22 cellular contexts compared by ENCODE assay signal in genomic region chr7:116515584-116515983, GRCh38. TPM values are rescaled to one million over a fixed set of nuclear protein-coding genes. Genes with fewer than 3 reads are reported as not detected.
"Had no signal": no experiment of that assay in that cellular context is flagged by ENCODE, and none has a peak within 500 bp of the region (broad histone marks: within the 10 kb centered on the region; RNA-seq: fewer than 3 reads in every experiment).

No MANE protein-coding gene starts in this region.

- ATAC-seq: activated CD4-positive, CD25-positive, alpha-beta regulatory T cell treated with anti-CD3 and anti-CD28 coated beads, Interleukin-2, amount 50 U/mL, for 24 hours; activated CD8-positive, alpha-beta T cell treated with anti-CD3 and anti-CD28 coated beads, Interleukin-2, amount 10 ng/mL, durations not matched to agents 7 days and 5 days; PC-3 had no signal

- H3K4me2 ChIP-seq: KMS-11 had no signal

- H3K4me3 ChIP-seq: ascending aorta, MG63 had no signal

- H3K9me3 ChIP-seq: ascending aorta, MG63 had no signal

- DNase-seq: activated CD4-positive, alpha-beta T cell treated with anti-CD3 and anti-CD28 coated beads for 4 hours; activated CD8-positive, alpha-beta memory T cell treated with anti-CD3 and anti-CD28 coated beads, Interleukin-2, amount 50 U/mL, for 48 hours; activated CD8-positive, alpha-beta T cell treated with anti-CD3 and anti-CD28 coated beads, Interleukin-2, amount 10 ng/mL, durations not matched to agents 7 days and 5 days; activated naive CD4-positive, alpha-beta T cell; activated T-cell treated with anti-CD3 and anti-CD28 coated beads, Interleukin-2, amount 50 U/mL, for 1 hour; amniotic stem cell; MG63; MV-4-11; NCI-H1092 treated with DMSO at 0.1 percent for 48 hours; NCI-H1436; NCI-H1694 treated with DMSO at 0.1 percent for 48 hours; NCI-H2029 treated with DMSO at 0.1 percent for 48 hours; NCI-H345; NCI-H510A; NCI-H69; PC-3; SHP77 treated with DMSO at 0.1 percent for 48 hours; T-helper 1 cell had no signal

- H3K9ac ChIP-seq: KMS-11 had no signal

- H3K27ac ChIP-seq: ascending aorta, KMS-11 had no signal

- H3K36me3 ChIP-seq: ascending aorta, MG63 had no signal

- H3K27me3 ChIP-seq: ascending aorta, MG63 had no signal

RNA-seq across cellular contexts. Expression of gene CAV1, which starts 9.3 kb away (rescaled TPM):
- total RNA-seq: activated CD8-positive, alpha-beta T cell treated with anti-CD3 and anti-CD28 coated beads, Interleukin-2, amount 10 ng/mL, durations not matched to agents 7 days and 5 days; T-helper 2 cell treated with Interferon-gamma antibody and Interleukin-4, amounts not matched to agents 100 ng/mL and 5 ng/mL, for 36 hours had no signal

RNA-seq across cellular contexts. Expression of gene CAV2, which starts 16.0 kb away (rescaled TPM):
- total RNA-seq: activated CD8-positive, alpha-beta T cell treated with anti-CD3 and anti-CD28 coated beads, Interleukin-2, amount 10 ng/mL, durations not matched to agents 7 days and 5 days; T-helper 2 cell treated with Interferon-gamma antibody and Interleukin-4, amounts not matched to agents 100 ng/mL and 5 ng/mL, for 36 hours had no signal
